In the genomic region with DNA sequence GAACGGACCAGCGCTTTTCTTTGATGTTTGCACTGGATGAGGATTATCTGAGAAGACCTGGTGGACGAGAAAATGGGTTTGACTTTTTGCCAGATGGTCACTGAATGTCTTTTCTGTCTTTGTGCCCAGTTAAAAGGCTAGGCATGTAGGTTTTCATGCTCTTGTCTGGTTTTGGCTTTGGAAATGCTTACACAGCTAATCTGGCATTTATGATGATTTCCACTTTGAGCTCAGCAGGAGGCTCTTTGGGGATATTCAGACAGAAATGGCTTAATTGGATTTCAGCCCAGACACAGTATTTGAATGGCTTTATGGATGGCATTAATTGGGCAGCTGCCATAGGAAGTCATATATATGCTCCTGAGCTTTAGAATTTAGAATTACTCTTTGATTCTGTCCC, we compare ENCODE assay signal across 1 cellular context.
TF ChIP-seq lines count a peak whose summit lies in the region.

No MANE protein-coding gene starts in this region.

TF ChIP-seq in GM12878, 131 proteins besides CTCF, POLR2A, EP300 and RAD21 (continued from another document):
- TF ChIP-seq, protein P1, sequence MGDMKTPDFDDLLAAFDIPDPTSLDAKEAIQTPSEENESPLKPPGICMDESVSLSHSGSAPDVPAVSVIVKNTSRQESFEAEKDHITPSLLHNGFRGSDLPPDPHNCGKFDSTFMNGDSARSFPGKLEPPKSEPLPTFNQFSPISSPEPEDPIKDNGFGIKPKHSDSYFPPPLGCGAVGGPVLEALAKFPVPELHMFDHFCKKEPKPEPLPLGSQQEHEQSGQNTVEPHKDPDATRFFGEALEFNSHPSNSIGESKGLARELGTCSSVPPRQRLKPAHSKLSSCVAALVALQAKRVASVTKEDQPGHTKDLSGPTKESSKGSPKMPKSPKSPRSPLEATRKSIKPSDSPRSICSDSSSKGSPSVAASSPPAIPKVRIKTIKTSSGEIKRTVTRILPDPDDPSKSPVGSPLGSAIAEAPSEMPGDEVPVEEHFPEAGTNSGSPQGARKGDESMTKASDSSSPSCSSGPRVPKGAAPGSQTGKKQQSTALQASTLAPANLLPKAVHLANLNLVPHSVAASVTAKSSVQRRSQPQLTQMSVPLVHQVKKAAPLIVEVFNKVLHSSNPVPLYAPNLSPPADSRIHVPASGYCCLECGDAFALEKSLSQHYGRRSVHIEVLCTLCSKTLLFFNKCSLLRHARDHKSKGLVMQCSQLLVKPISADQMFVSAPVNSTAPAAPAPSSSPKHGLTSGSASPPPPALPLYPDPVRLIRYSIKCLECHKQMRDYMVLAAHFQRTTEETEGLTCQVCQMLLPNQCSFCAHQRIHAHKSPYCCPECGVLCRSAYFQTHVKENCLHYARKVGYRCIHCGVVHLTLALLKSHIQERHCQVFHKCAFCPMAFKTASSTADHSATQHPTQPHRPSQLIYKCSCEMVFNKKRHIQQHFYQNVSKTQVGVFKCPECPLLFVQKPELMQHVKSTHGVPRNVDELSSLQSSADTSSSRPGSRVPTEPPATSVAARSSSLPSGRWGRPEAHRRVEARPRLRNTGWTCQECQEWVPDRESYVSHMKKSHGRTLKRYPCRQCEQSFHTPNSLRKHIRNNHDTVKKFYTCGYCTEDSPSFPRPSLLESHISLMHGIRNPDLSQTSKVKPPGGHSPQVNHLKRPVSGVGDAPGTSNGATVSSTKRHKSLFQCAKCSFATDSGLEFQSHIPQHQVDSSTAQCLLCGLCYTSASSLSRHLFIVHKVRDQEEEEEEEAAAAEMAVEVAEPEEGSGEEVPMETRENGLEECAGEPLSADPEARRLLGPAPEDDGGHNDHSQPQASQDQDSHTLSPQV (IDR thresholded peaks at IDR 0.05) = no peak
- no peak for TF ChIP-seq ZNF24 (IDR thresholded peaks at IDR 0.05)
- TF ChIP-seq ZNF274 (IDR thresholded peaks at IDR 0.05; ENCODE audit: insufficient read depth, insufficient read length) = no peak
- no peak for TF ChIP-seq GABPA (IDR thresholded peaks at IDR 0.05; ENCODE audit: low read depth)
- TF ChIP-seq SUPT20H (IDR thresholded peaks at IDR 0.05; ENCODE audit: borderline replicate concordance, control insufficient read depth, low read depth, low read length) = no peak
- TF ChIP-seq ESRRA (IDR thresholded peaks at IDR 0.05; ENCODE audit: low read length) = no peak
- TF ChIP-seq ZBTB40 (IDR thresholded peaks at IDR 0.05; ENCODE audit: borderline replicate concordance) = no peak
- TF ChIP-seq, protein P2, sequence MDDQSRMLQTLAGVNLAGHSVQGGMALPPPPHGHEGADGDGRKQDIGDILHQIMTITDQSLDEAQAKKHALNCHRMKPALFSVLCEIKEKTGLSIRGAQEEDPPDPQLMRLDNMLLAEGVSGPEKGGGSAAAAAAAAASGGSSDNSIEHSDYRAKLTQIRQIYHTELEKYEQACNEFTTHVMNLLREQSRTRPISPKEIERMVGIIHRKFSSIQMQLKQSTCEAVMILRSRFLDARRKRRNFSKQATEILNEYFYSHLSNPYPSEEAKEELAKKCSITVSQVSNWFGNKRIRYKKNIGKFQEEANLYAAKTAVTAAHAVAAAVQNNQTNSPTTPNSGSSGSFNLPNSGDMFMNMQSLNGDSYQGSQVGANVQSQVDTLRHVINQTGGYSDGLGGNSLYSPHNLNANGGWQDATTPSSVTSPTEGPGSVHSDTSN (IDR thresholded peaks at IDR 0.05; ENCODE audit: insufficient replicate concordance, low read depth, low read length) = no peak
- TF ChIP-seq NRF1 (conservative IDR thresholded peaks at IDR 0.05; ENCODE audit: low read depth, low read length) = no peak
- TF ChIP-seq CHD1 (IDR thresholded peaks at IDR 0.05; ENCODE audit: low read depth, low read length) = no peak
- no peak for TF ChIP-seq MXI1 (IDR thresholded peaks at IDR 0.05; ENCODE audit: low read depth, low read length)
- TF ChIP-seq MTA3 (IDR thresholded peaks at IDR 0.05; ENCODE audit: borderline replicate concordance, low read length) = no peak
- TF ChIP-seq ZSCAN29 (IDR thresholded peaks at IDR 0.05) = no peak
- TF ChIP-seq HCFC1 (IDR thresholded peaks at IDR 0.05; ENCODE audit: low read length) = no peak
- no peak for TF ChIP-seq CBX3 (IDR thresholded peaks at IDR 0.05; ENCODE audit: borderline replicate concordance, low read depth)
- TF ChIP-seq RB1 (IDR thresholded peaks at IDR 0.05; ENCODE audit: borderline replicate concordance) = no peak
- no peak for TF ChIP-seq ZNF384 (IDR thresholded peaks at IDR 0.05; ENCODE audit: borderline replicate concordance, low read depth, low read length)
- no peak for TF ChIP-seq CREB1 (IDR thresholded peaks at IDR 0.05; ENCODE audit: low read depth)
- no peak for TF ChIP-seq SMARCA5 (IDR thresholded peaks at IDR 0.05)
